9 cellular contexts compared by ENCODE assay signal in the genomic region with DNA sequence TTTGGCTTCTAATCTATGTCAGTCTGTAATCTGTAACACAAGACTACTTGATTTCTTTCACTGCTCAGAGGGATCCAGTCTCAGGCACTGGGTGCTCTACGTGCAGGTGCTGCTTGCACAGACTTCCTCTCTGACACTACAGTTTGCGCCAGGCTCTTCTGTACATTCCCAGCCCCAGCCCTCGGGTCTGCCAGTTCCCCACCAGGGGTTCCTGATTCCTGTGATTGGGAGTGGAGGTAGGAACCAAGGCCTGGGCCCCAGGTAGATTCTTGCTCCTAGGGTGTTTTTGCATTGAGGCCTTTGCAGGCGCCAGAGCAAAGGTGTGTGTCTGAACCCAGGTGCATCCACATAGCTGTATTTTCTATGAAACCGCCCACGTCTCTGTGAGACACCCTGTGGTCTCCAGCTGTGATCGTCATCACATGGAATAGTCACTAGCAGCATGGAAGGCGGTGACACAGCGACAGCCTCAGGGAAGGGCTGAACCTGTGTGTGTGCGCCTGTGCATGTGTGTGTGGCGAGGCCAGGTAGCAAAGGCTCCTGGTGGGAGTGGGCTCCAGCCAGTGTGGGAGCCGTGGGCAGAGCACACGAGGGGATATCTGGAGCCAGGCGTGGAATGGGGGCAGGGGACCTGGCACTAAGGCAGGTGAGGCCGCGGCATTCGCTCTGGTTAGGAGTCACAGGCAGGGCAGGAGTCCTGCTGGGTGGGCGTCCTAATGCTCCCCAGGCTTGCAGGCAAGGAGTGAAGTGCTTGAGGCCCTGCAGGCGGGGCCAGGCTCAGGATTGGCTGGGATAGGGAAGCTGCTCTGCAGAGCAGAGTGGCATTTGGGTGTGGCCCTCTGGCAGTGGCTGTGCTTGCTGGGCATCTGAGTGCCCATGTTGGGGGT. TPM values are rescaled to one million over a fixed set of nuclear protein-coding genes. Genes with fewer than 3 reads are reported as not detected.
DNase-seq lines count a peak whose midpoint lies in the region; ATAC-seq, FAIRE-seq and TF ChIP-seq lines count a peak whose summit lies in the region.
"Had no signal": no experiment of that assay in that cellular context is flagged by ENCODE, and none has a peak within 500 bp of the region (broad histone marks: within the 10 kb centered on the region; RNA-seq: fewer than 3 reads in every experiment).

No MANE protein-coding gene starts in this region.

- H3K9ac ChIP-seq in HCT116 (ENCODE audit: low read length) = no peak overlapping the region
- H3K9ac ChIP-seq in mammary epithelial cell (ENCODE audit: insufficient read depth, low read length) = no peak overlapping the region

- in situ Hi-C loops in mammary epithelial cell (cut with MboI; ENCODE audit: low sequenced_read_pairs in 2 of 2) = no loop called here

- ATAC-seq in HCT116 (peak; percentile 61), HG03432 (IDR thresholded peaks at IDR 0.05; ENCODE audit: unreplicated experiment) (no peak)

- H4K20me1 ChIP-seq in HCT116 (ENCODE audit: insufficient read depth) (no peaks in the 10 kb centered on the region), mammary epithelial cell (ENCODE audit: insufficient read depth, low read length) (no peaks in the 10 kb centered on the region)

- H3K27ac ChIP-seq in HCT116 (ENCODE audit: low read depth, low read length) (no peak overlapping the region), mammary epithelial cell (ENCODE audit: insufficient read depth, low read depth, low read length) (no peak overlapping the region), spleen (no peak overlapping the region)

- dilution Hi-C loops in mammary epithelial cell (cut with HindIII; ENCODE audit: low sequenced_read_pairs) = no loop called here

- no peaks in the 10 kb centered on the region for H3K9me3 ChIP-seq in HCT116 (ENCODE audit: control insufficient read depth in 1 of 2, insufficient read depth in 1 of 2, low read depth in 1 of 2, low read length in 2 of 2)
- H3K9me3 ChIP-seq in mammary epithelial cell (replicated peaks; ENCODE audit: insufficient read depth, low read length) = no peaks in the 10 kb centered on the region
- no peaks in the 10 kb centered on the region for H3K9me3 ChIP-seq in spleen

- no peaks in the 10 kb centered on the region for H3K79me2 ChIP-seq in HCT116 (ENCODE audit: insufficient read depth, low read length)
- H3K79me2 ChIP-seq in mammary epithelial cell (ENCODE audit: insufficient read depth, low read length) = no peaks in the 10 kb centered on the region

- H3K4me1 ChIP-seq in HCT116 (ENCODE audit: control insufficient read depth in 1 of 2, insufficient read depth in 2 of 2, low read length in 2 of 2) (peaks cover 11% of the 10 kb centered on the region in 2 experiments; a peak in 3 of 4 replicates), mammary epithelial cell (ENCODE audit: insufficient read depth, low read length) (peaks cover 12% of the 10 kb centered on the region), spleen (peaks cover 0 to 43% (median 27%) of the 10 kb centered on the region in 6 donors)

- H3K36me3 ChIP-seq in HCT116 (ENCODE audit: control insufficient read depth in 1 of 2, insufficient read depth in 2 of 2, low read length in 2 of 2) (no peaks in the 10 kb centered on the region), mammary epithelial cell (ENCODE audit: insufficient read depth, low read length) (no peaks in the 10 kb centered on the region), spleen (peaks cover 0 to 7% (median 1%) of the 10 kb centered on the region in 6 donors)

- no peak for TF ChIP-seq RAD21 in HCT116 (IDR thresholded peaks at IDR 0.05; ENCODE audit: low read depth)

- FAIRE-seq in urothelium cell line (lab: Jason Lieb, UNC) = no peak

- H2AFZ ChIP-seq in HCT116 (ENCODE audit: low read depth, low read length, poor library complexity, severe bottlenecking) (no peak overlapping the region), mammary epithelial cell (ENCODE audit: low read depth, low read length) (no peak overlapping the region)

- CTCF ChIA-PET in HCT116 (lab: Charles Lee) = interaction anchor here (0.6 kb wide), 1 partner anchor 10 kb away, joined by 3 read pairs; no protein-coding TSS in a partner anchor
- CTCF ChIA-PET in mammary epithelial cell (lab: Charles Lee; ENCODE audit: low non-redundant PET) = no interaction called here

- intact Hi-C loops in HCT116 (cut with micrococcal nuclease) (no loop called here), mammary epithelial cell (cut with micrococcal nuclease) (no loop called here), spleen (cut with DNase I; ENCODE audit: low total_unique reads) (no loop called here)

- TF ChIP-seq POLR2A in HCT116 (IDR thresholded peaks at IDR 0.05; ENCODE audit: borderline replicate concordance, extremely low read depth, insufficient read depth, insufficient read length) (no peak), spleen (IDR thresholded peaks at IDR 0.05) (no peak)

- TF ChIP-seq CTCF in HCT116 (IDR thresholded peaks at IDR 0.05 in 2 of 3, conservative IDR thresholded peaks at IDR 0.05 in 1 of 3; ENCODE audit: borderline replicate concordance in 1 of 3, insufficient read depth in 1 of 3, low read depth in 2 of 3, low read length in 2 of 3) (no peak), mammary epithelial cell (conservative IDR thresholded peaks at IDR 0.05 in 1 of 2, IDR thresholded peaks at IDR 0.05 in 1 of 2; ENCODE audit: extremely low read depth in 1 of 2, insufficient read depth in 1 of 2, low read depth in 1 of 2, low read length in 2 of 2) (no peak), spleen (IDR thresholded peaks at IDR 0.05 in 8 of 11, conservative IDR thresholded peaks at IDR 0.05 in 3 of 11) (no peak)

- WGBS in mammary epithelial cell (ENCODE audit: low coverage, missing lambda C conversion rate) = 82% methylated on average over 17 of the region's 19 CpGs
- WGBS in spleen, 5 donors = 80 to 84% (median 81%) methylated on average over 18 to 19 of the region's 19 CpGs

- no peak overlapping the region for H3K4me3 ChIP-seq in HCT116 (replicated peaks in 1 of 2; ENCODE audit: low read depth in 1 of 2, low read length in 2 of 2)
- no peak overlapping the region for H3K4me3 ChIP-seq in mammary epithelial cell (replicated peaks in 1 of 3; ENCODE audit: insufficient read depth in 1 of 3, low read depth in 2 of 3, low read length in 3 of 3)
- no peak overlapping the region for H3K4me3 ChIP-seq in spleen

- H3K4me2 ChIP-seq in HCT116 (ENCODE audit: low read length) (peak overlapping the region; percentile 40), mammary epithelial cell (ENCODE audit: insufficient read depth, low read depth, low read length) (no peak overlapping the region)

- H3K9me2 ChIP-seq in HCT116 (ENCODE audit: insufficient read depth) = no peaks in the 10 kb centered on the region

- RAD21 ChIA-PET in HCT116 (lab: Charles Lee; ENCODE audit: low non-redundant PET in 1 of 2, low total read pairs in 2 of 2, uncharacterized antibody in 2 of 2, unreplicated experiment in 2 of 2) = no interaction called here

- POLR2A ChIA-PET in HCT116 (lab: Charles Lee) = interaction anchor here (1.6 kb wide), 1 partner anchor 11 kb away, joined by 5 read pairs; a partner anchor contains a TSS

- H3K27me3 ChIP-seq in HCT116 (ENCODE audit: insufficient read depth, low read length) (no peaks in the 10 kb centered on the region), mammary epithelial cell (ENCODE audit: insufficient read depth, low read length) (no peaks in the 10 kb centered on the region), spleen (replicated peaks in 1 of 7) (peaks cover 0 to 19% (median 0%) of the 10 kb centered on the region in 7 donors)

- BruUV-seq in HCT116 (replicated peaks; lab: Mats Ljungman, UMichigan) (no TSS peak), mammary epithelial cell (replicated peaks; lab: Mats Ljungman, UMichigan) (no TSS peak)

- no peak for DNase-seq in HCT116 (ENCODE audit: low read depth, low spot score)
- peak; percentile 5 for DNase-seq in NCI-H510A treated with DMSO at 0.1 percent for 48 hours (lab: John Stamatoyannopoulos, UW)
- peak; percentile 44 for DNase-seq in mammary epithelial cell
- DNase-seq in spleen = peak; percentile 65
- no peak for DNase-seq in amygdala (lab: John Stamatoyannopoulos, UW)
- DNase-seq in C1 segment of cervical spinal cord (lab: John Stamatoyannopoulos, UW) = no peak
- DNase-seq in urothelium cell line (ENCODE audit: low spot score) = no peak
- DNase-seq: kidney glomerular epithelial cell had no signal

TF ChIP-seq in HCT116, 20 proteins besides CTCF, POLR2A, EP300 and RAD21 (continues in another document):
- TF ChIP-seq ELF1 (IDR thresholded peaks at IDR 0.05; ENCODE audit: borderline replicate concordance, low read depth) = no peak
- TF ChIP-seq CEBPB (IDR thresholded peaks at IDR 0.05; ENCODE audit: low read depth) = no peak
- TF ChIP-seq EZH2phosphoT487 (IDR thresholded peaks at IDR 0.05; ENCODE audit: borderline replicate concordance) = no peak

RNA-seq across cellular contexts. Expression of a gene that starts 5.2 kb away (rescaled TPM):
- 0.76 TPM for total RNA-seq in HCT116 (2021; ENCODE audit: unreplicated experiment)
- polyA plus RNA-seq in HCT116 (2012) = 0.23 and 0.46 TPM in 2 replicates
- under 1 TPM; 0.33 to 0.47 TPM for total RNA-seq in mammary epithelial cell
- 0.14 TPM for polyA plus RNA-seq in mammary epithelial cell
- not detected for polyA minus RNA-seq in mammary epithelial cell
- total RNA-seq in spleen = 1 to 10 TPM in 6 of 7 donors, under 1 TPM in 1; 0.94 to 3.5 (median 2.4) TPM
- under 1 TPM; 0.35 to 0.96 (median 0.67) TPM for polyA plus RNA-seq in spleen

RNA-seq across cellular contexts. Expression of a gene that starts 10.7 kb away (rescaled TPM):
- total RNA-seq in HCT116 (2021; ENCODE audit: unreplicated experiment) = 11.6 TPM
- 6.6 and 8.7 TPM in 2 replicates for polyA plus RNA-seq in HCT116 (2012)
- total RNA-seq in mammary epithelial cell = 1 to 10 TPM; 7.0 to 8.0 TPM
- polyA plus RNA-seq in mammary epithelial cell = 2.6 TPM
- polyA minus RNA-seq in mammary epithelial cell = 3.0 TPM
- 10 to 100 TPM in 5 of 7 donors, 1 to 10 TPM in 2; 7.1 to 14.7 (median 11.6) TPM for total RNA-seq in spleen
- polyA plus RNA-seq in spleen = 1 to 10 TPM in 2 of 3 donors, under 1 TPM in 1; 0.59 to 4.3 (median 1.1) TPM

RNA-seq across cellular contexts. Expression of a gene that starts 14.8 kb away (rescaled TPM):
- 145 TPM for total RNA-seq in HCT116 (2021; ENCODE audit: unreplicated experiment)
- polyA plus RNA-seq in HCT116 (2012) = 238 and 297 TPM in 2 replicates
- 100 to 1,000 TPM; 229 to 242 TPM for total RNA-seq in mammary epithelial cell
- polyA plus RNA-seq in mammary epithelial cell = 461 TPM
- 86.1 TPM for polyA minus RNA-seq in mammary epithelial cell
- 100 to 1,000 TPM; 167 to 218 (median 186) TPM for total RNA-seq in spleen
- polyA plus RNA-seq in spleen = 100 to 1,000 TPM; 279 to 499 (median 316) TPM

RNA-seq across cellular contexts. Expression of a gene that starts 45.8 kb away (rescaled TPM):
- total RNA-seq in HCT116 (2021; ENCODE audit: unreplicated experiment) (57.1 TPM), mammary epithelial cell (10 to 100 TPM; 37.7 to 42.3 TPM), spleen (100 to 1,000 TPM in 1 of 7 donors, 10 to 100 TPM in 6; 32.3 to 103 (median 39.0) TPM)
- 91.7 and 124 TPM in 2 replicates for polyA plus RNA-seq in HCT116 (2012)
- polyA plus RNA-seq in mammary epithelial cell (66.4 TPM), spleen (100 to 1,000 TPM in 2 of 3 donors, 10 to 100 TPM in 1; 95.2 to 114 (median 111) TPM)
- polyA minus RNA-seq in mammary epithelial cell = 11.7 TPM

RNA-seq across cellular contexts. Expression of a gene that starts 51.8 kb away (rescaled TPM):
- total RNA-seq in HCT116 (2021; ENCODE audit: unreplicated experiment) = 26.1 TPM
- polyA plus RNA-seq in HCT116 (2012) = 19.2 and 19.3 TPM in 2 replicates
- 10 to 100 TPM in 1 of 2 donors, 1 to 10 TPM in 1; 5.7 to 19.6 TPM for total RNA-seq in mammary epithelial cell
- polyA plus RNA-seq in mammary epithelial cell = 14.5 TPM
- polyA minus RNA-seq in mammary epithelial cell = 9.7 TPM
- 10 to 100 TPM in 6 of 7 donors, 1 to 10 TPM in 1; 7.3 to 14.2 (median 11.9) TPM for total RNA-seq in spleen
- 10 to 100 TPM; 18.7 to 23.4 (median 21.7) TPM for polyA plus RNA-seq in spleen

Comparison
In these comparisons a context has a peak if more than half of its experiments do, and no peak if none do; other contexts are left out.
1. DNase-seq: peak in NCI-H510A treated with DMSO at 0.1 percent for 48 hours (single experiment), mammary epithelial cell (single experiment) and spleen (single experiment); none in HCT116 (single experiment), amygdala (0 of 56), C1 segment of cervical spinal cord (0 of 14) and urothelium cell line (single experiment).